In the genomic region with DNA sequence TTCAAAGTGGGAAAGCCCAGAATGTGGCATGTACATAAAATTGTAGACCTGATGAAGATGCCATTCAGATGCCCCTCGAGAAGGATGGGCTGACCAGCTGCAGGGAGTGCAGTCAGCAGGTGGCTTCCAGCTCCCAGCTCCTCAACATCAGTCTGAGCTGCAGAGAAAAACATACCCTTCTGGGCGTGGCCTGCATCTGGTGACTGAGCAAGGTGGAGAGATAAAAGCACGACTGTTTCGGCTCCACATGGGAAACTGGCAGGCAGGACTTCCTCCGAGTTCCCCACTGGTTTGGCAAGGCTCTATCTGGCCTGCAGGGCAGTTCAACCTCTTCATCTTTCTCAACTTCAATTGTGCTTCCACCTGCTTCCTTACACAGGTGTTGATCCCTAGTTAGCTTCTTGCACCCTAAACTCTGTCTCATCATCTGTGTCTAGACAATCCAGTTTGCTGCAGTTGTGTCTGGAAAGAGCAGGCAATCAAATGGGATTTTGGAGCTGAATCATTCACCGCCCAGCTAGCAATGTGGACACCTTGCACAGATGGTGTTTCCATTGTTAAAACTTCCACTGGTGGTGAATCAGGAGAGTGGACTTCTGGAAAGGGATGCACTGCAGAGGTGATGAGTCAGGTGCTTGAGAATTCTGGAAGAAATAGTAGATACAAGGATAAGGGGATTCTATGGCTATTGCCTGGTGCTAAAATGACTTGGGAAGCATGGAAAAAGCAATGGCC, we compare ENCODE assay signal across 28 cellular contexts. TPM values are rescaled to one million over a fixed set of nuclear protein-coding genes. Genes with fewer than 3 reads are reported as not detected.
DNase-seq lines count a peak whose midpoint lies in the region; ATAC-seq, FAIRE-seq and TF ChIP-seq lines count a peak whose summit lies in the region.
"Had no signal": no experiment of that assay in that cellular context is flagged by ENCODE, and none has a peak within 500 bp of the region (broad histone marks: within the 10 kb centered on the region; RNA-seq: fewer than 3 reads in every experiment).

No MANE protein-coding gene starts in this region.

- peaks cover 5% of the 10 kb centered on the region; the same call in 1 of the 2 replicates for H3K4me1 Mint-ChIP-seq in WTC11
- H3K4me1 Mint-ChIP-seq in activated CD8-positive, alpha-beta T cell treated with anti-CD3 and anti-CD28 coated beads, Interleukin-2, amount 10 ng/mL, durations not matched to agents 7 days and 5 days (ENCODE audit: low read depth), result no peaks in the 10 kb centered on the region
- H3K4me1 Mint-ChIP-seq: nephron had no signal

- H3K9me3 Mint-ChIP-seq in WTC11, result no peaks in the 10 kb centered on the region
- H3K9me3 Mint-ChIP-seq in activated CD8-positive, alpha-beta T cell treated with anti-CD3 and anti-CD28 coated beads, Interleukin-2, amount 10 ng/mL, durations not matched to agents 7 days and 5 days (ENCODE audit: insufficient read depth), result no peaks in the 10 kb centered on the region
- H3K9me3 Mint-ChIP-seq: activated CD4-positive, alpha-beta memory T cell treated with anti-CD3 and anti-CD28 coated beads for 36 hours; activated naive CD4-positive, alpha-beta T cell treated with anti-CD3 and anti-CD28 coated beads, Interleukin-2, amount 50 U/mL, for 72 hours; activated T-helper 2 cell treated with anti-CD3 and anti-CD28 coated beads, Interferon-gamma antibody, Interleukin-2, Interleukin-4, amounts not matched to agents 10 μg/mL and 5 μg/mL and 100 μg/mL, durations not matched to agents 14 hours and 24 hours and 36 hours had no signal

- H3K4me3 Mint-ChIP-seq in WTC11, result no peak overlapping the region
- H3K4me3 Mint-ChIP-seq in activated CD8-positive, alpha-beta T cell treated with anti-CD3 and anti-CD28 coated beads, Interleukin-2, amount 10 ng/mL, durations not matched to agents 7 days and 5 days, result no peak overlapping the region
- H3K4me3 Mint-ChIP-seq: activated CD4-positive, alpha-beta memory T cell treated with anti-CD3 and anti-CD28 coated beads for 36 hours; nephron had no signal

- peak; percentile 64 for ATAC-seq in WTC11
- no peak for ATAC-seq in activated CD8-positive, alpha-beta T cell treated with anti-CD3 and anti-CD28 coated beads, Interleukin-2, amount 10 ng/mL, durations not matched to agents 7 days and 5 days
- ATAC-seq in HG02610 (IDR thresholded peaks at IDR 0.05; ENCODE audit: unreplicated experiment), result no peak
- ATAC-seq: activated naive CD4-positive, alpha-beta T cell treated with anti-CD3 and anti-CD28 coated beads, Interleukin-2, amount 50 U/mL, for 72 hours; HCT116; heart right ventricle; left ventricle myocardium superior; sciatic nerve had no signal

- DNase-seq in Daoy (ENCODE audit: low read depth), result peak; percentile 55
- DNase-seq in HUDEP-2 (lab: John Stamatoyannopoulos, UW; ENCODE audit: unreplicated experiment in 76 of 76), result peak in 62 of 76 experiments; percentile 2 to 78 (median 40)
- DNase-seq in WTC11 (ENCODE audit: low spot score), result peak; percentile 16
- DNase-seq in iPS-NIHi7 (ENCODE audit: extremely low spot score), result peak; percentile 15
- no peak for DNase-seq in GM12891 (ENCODE audit: insufficient read length, low spot score)
- no peak for DNase-seq in mesenteric fat pad (ENCODE audit: low spot score)
- no peak for DNase-seq in activated CD8-positive, alpha-beta T cell treated with anti-CD3 and anti-CD28 coated beads, Interleukin-2, amount 10 ng/mL, durations not matched to agents 7 days and 5 days
- DNase-seq: activated CD4-positive, alpha-beta memory T cell treated with anti-CD3 and anti-CD28 coated beads for 36 hours; anterior cingulate cortex; C1 segment of cervical spinal cord; Caco-2; DMS79; heart right ventricle; KG1; left ventricle myocardium superior; MV-4-11; NCI-H1694 treated with DMSO at 0.1 percent for 48 hours; NCI-H2171 treated with DMSO at 0.1 percent for 48 hours; NCI-H774; stimulated activated CD4-positive, alpha-beta T cell treated with anti-CD3 and anti-CD28 coated beads, Interleukin-15, amount 100 ng/mL, for 24 hours; T1000 had no signal

- CTCF ChIA-PET in WTC11 (lab: Charles Lee), result interaction anchor here (1.2 kb wide), 1 partner anchor 148 kb away, joined by 5 read pairs; no protein-coding TSS in a partner anchor
- CTCF ChIA-PET in activated CD8-positive, alpha-beta T cell treated with anti-CD3 and anti-CD28 coated beads, Interleukin-2, amount 10 ng/mL, durations not matched to agents 7 days and 5 days (lab: Charles Lee), result no interaction called here

- TF ChIP-seq CTCF in WTC11 (IDR thresholded peaks at IDR 0.05), result no peak

- POLR2A ChIA-PET in WTC11 (lab: Charles Lee), result no interaction called here
- POLR2A ChIA-PET in activated CD8-positive, alpha-beta T cell treated with anti-CD3 and anti-CD28 coated beads, Interleukin-2, amount 10 ng/mL, durations not matched to agents 7 days and 5 days (lab: Charles Lee), result no interaction called here

- H3K27me3 Mint-ChIP-seq in WTC11 (ENCODE audit: low read depth), result no peaks in the 10 kb centered on the region; the same call in 1 of the 2 replicates
- H3K27me3 Mint-ChIP-seq in activated CD8-positive, alpha-beta T cell treated with anti-CD3 and anti-CD28 coated beads, Interleukin-2, amount 10 ng/mL, durations not matched to agents 7 days and 5 days (ENCODE audit: low read depth), result peaks cover 18% of the 10 kb centered on the region

- no peaks in the 10 kb centered on the region for H3K36me3 Mint-ChIP-seq in WTC11
- H3K36me3 Mint-ChIP-seq in activated CD8-positive, alpha-beta T cell treated with anti-CD3 and anti-CD28 coated beads, Interleukin-2, amount 10 ng/mL, durations not matched to agents 7 days and 5 days (ENCODE audit: low read depth), result no peaks in the 10 kb centered on the region
- H3K36me3 Mint-ChIP-seq: activated CD4-positive, alpha-beta memory T cell treated with anti-CD3 and anti-CD28 coated beads for 36 hours had no signal

- FAIRE-seq in GM12891 (lab: Jason Lieb, UNC), result no peak
- FAIRE-seq: endometrium had no signal

- TF ChIP-seq POLR2A in GM12891 (IDR thresholded peaks at IDR 0.05; ENCODE audit: low read depth, low read length), result no peak

- no peak overlapping the region for H3K27ac Mint-ChIP-seq in WTC11
- no peak overlapping the region for H3K27ac Mint-ChIP-seq in activated CD8-positive, alpha-beta T cell treated with anti-CD3 and anti-CD28 coated beads, Interleukin-2, amount 10 ng/mL, durations not matched to agents 7 days and 5 days
- H3K27ac Mint-ChIP-seq: activated CD4-positive, alpha-beta memory T cell treated with anti-CD3 and anti-CD28 coated beads for 36 hours; activated naive CD4-positive, alpha-beta T cell treated with anti-CD3 and anti-CD28 coated beads, Interleukin-2, amount 50 U/mL, for 72 hours; activated T-helper 2 cell treated with anti-CD3 and anti-CD28 coated beads, Interferon-gamma antibody, Interleukin-2, Interleukin-4, amounts not matched to agents 10 μg/mL and 5 μg/mL and 100 μg/mL, durations not matched to agents 14 hours and 24 hours and 36 hours; nephron had no signal

TF ChIP-seq in GM12891, 5 proteins besides CTCF, POLR2A, EP300 and RAD21:
- no peak for TF ChIP-seq PAX5 (IDR thresholded peaks at IDR 0.05; ENCODE audit: insufficient read depth, low read length, severe bottlenecking)
- TF ChIP-seq POU2F2 (IDR thresholded peaks at IDR 0.05; ENCODE audit: low read depth, low read length), result no peak
- TF ChIP-seq TAF1 (IDR thresholded peaks at IDR 0.05; ENCODE audit: low read depth, low read length), result no peak
- TF ChIP-seq POLR2AphosphoS5 (IDR thresholded peaks at IDR 0.05; ENCODE audit: low read depth, low read length), result no peak
- TF ChIP-seq SPI1 (IDR thresholded peaks at IDR 0.05; ENCODE audit: low read depth, low read length), result no peak

RNA-seq across cellular contexts. Expression of a gene that starts 56.8 kb away (rescaled TPM):
- total RNA-seq in Daoy (2014; rRNA removed; shearing (Covaris generic)), result 90.7 and 123 TPM in 2 replicates
- 185 to 198 TPM (median 191 TPM) in 3 replicates for total RNA-seq in WTC11 (2021)
- 176 TPM for polyA plus RNA-seq in GM12891 (2012; ENCODE audit: low read depth, missing spikeins)
- 63.0 TPM for total RNA-seq in mesenteric fat pad
- total RNA-seq in activated CD8-positive, alpha-beta T cell treated with anti-CD3 and anti-CD28 coated beads, Interleukin-2, amount 10 ng/mL, durations not matched to agents 7 days and 5 days, result 100 to 1,000 TPM; 140 to 142 TPM

RNA-seq across cellular contexts. Expression of a gene that starts 58.1 kb away (rescaled TPM):
- total RNA-seq in Daoy (2014; rRNA removed; shearing (Covaris generic)), result 4.5 and 6.6 TPM in 2 replicates
- total RNA-seq in WTC11 (2021) (9.6 to 10.1 TPM (median 9.8 TPM) in 3 replicates), mesenteric fat pad (4.0 TPM)
- polyA plus RNA-seq in GM12891 (2012; ENCODE audit: low read depth, missing spikeins), result 1.3 TPM
- total RNA-seq in activated CD8-positive, alpha-beta T cell treated with anti-CD3 and anti-CD28 coated beads, Interleukin-2, amount 10 ng/mL, durations not matched to agents 7 days and 5 days, result 1 to 10 TPM; 7.1 to 7.6 TPM

Comparison
In these comparisons a context has a peak if more than half of its experiments do, and no peak if none do; other contexts are left out.
1. DNase-seq: peak in Daoy (single experiment), HUDEP-2 (62 of 76), WTC11 (single experiment) and iPS-NIHi7 (single experiment); none in GM12891 (single experiment), mesenteric fat pad (single experiment) and activated CD8-positive, alpha-beta T cell treated with anti-CD3 and anti-CD28 coated beads, Interleukin-2, amount 10 ng/mL, durations not matched to agents 7 days and 5 days (single experiment).